Comparison of ENCODE assay signal across 15 cellular contexts in genomic region chr2:39902103-39902502, GRCh38.
DNase-seq lines count a peak whose midpoint lies in the region; TF ChIP-seq lines count a peak whose summit lies in the region.
"Had no signal": no experiment of that assay in that cellular context is flagged by ENCODE, and none has a peak within 500 bp of the region (broad histone marks: within the 10 kb centered on the region; RNA-seq: fewer than 3 reads in every experiment).

No MANE protein-coding gene starts in this region.

- no peak overlapping the region for H3K27ac ChIP-seq in Karpas-422 (ENCODE audit: low read length)
- H3K27ac ChIP-seq: left lung, upper lobe of right lung had no signal

- peak; percentile 31 for DNase-seq in Daoy (ENCODE audit: low read depth)
- peak; percentile 60 for DNase-seq in M059J (ENCODE audit: low read depth)
- DNase-seq in epithelial cell of esophagus (ENCODE audit: low read depth) = peak; percentile 83
- DNase-seq in putamen (ENCODE audit: low spot score) = peak; percentile 25
- DNase-seq in Karpas-422 = no peak
- DNase-seq in iPS-NIHi7 (ENCODE audit: extremely low spot score) = no peak
- no peak for DNase-seq in NCI-H1105 (lab: John Stamatoyannopoulos, UW)
- DNase-seq: CD4-positive, alpha-beta T cell; effector memory CD8-positive, alpha-beta T cell; left lung; naive B cell; NCI-H1417; NCI-H446; OCI-M1; upper lobe of right lung had no signal

- H4K20me1 ChIP-seq in Karpas-422 (ENCODE audit: insufficient read depth, low read depth, low read length) = no peaks in the 10 kb centered on the region

- H3K4me3 ChIP-seq in epithelial cell of esophagus (ENCODE audit: low read length) = no peak overlapping the region
- H3K4me3 ChIP-seq in Karpas-422 (ENCODE audit: low read length) = no peak overlapping the region
- H3K4me3 ChIP-seq: left lung, upper lobe of right lung had no signal

- no peak overlapping the region for H2AFZ ChIP-seq in Karpas-422 (ENCODE audit: low read length)

- no peak for TF ChIP-seq CTCF in epithelial cell of esophagus (IDR thresholded peaks at IDR 0.05; ENCODE audit: insufficient read depth, low read depth, low read length, missing control alignments)

- no peaks in the 10 kb centered on the region for H3K4me1 ChIP-seq in Karpas-422 (ENCODE audit: low read length)
- H3K4me1 ChIP-seq: left lung, upper lobe of right lung had no signal

- H3K9me2 ChIP-seq in Karpas-422 (replicated peaks; ENCODE audit: insufficient read depth, low read length) = no peaks in the 10 kb centered on the region

- H3K79me2 ChIP-seq in Karpas-422 (ENCODE audit: low read length) = no peaks in the 10 kb centered on the region

- H3K4me2 ChIP-seq in Karpas-422 (ENCODE audit: low read depth, low read length, poor library complexity, severe bottlenecking) = no peak overlapping the region

- H3K27me3 ChIP-seq in Karpas-422 (ENCODE audit: low read length) = no peaks in the 10 kb centered on the region
- H3K27me3 ChIP-seq: left lung, upper lobe of right lung had no signal

- no peaks in the 10 kb centered on the region for H3K9me3 ChIP-seq in Karpas-422 (ENCODE audit: low read length)
- H3K9me3 ChIP-seq: left lung, upper lobe of right lung had no signal

- no peak overlapping the region for H3K9ac ChIP-seq in Karpas-422 (ENCODE audit: low read length)

- H3K36me3 ChIP-seq in Karpas-422 (ENCODE audit: insufficient read depth, low read length) = no peaks in the 10 kb centered on the region
- H3K36me3 ChIP-seq: left lung, upper lobe of right lung had no signal

Comparison
In these comparisons a context has a peak if more than half of its experiments do, and no peak if none do; other contexts are left out.
1. DNase-seq: peak in Daoy (single experiment), M059J (single experiment), epithelial cell of esophagus (single experiment) and putamen (single experiment); none in Karpas-422 (single experiment), iPS-NIHi7 (single experiment) and NCI-H1105 (single experiment).